ENCODE assay signal across 10 cellular contexts in the genomic region with DNA sequence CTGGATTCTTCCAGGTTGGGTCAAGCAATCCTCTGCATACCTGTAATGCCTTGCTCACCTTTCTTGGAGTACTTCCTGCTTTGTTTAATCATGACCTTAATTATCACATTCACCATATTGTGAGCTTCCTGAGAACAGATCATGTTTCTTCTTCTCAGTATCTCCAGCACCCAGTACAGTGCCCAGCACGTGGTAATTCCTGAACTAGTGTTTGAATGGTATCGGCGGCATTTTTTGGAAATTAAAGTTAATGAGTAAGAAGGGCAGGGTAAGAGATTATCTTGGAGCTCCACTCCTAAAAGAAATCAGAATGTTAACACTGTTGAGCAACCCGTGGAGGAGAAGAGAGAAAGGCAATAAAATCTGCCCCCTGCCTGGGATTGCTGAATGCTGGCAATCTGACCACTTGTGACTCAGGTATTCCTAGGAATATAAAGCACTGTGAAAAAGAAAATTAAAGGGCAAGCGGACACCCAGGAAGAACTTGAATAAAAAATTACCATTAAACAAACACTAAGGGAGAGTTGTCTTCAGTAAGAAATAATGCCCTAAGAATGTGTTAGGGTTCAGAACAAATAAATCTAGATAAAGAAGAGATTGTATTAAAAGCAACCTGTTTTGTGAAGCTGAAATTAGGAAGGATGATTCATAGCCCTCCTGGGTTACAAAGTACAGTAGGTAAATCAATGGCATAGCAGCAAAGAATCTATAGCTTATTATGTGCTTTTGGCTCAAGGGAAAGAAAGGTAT.
A peak's percentile ranks its signal among the peaks of the same experiment; 100 is the strongest.
DNase-seq lines count a peak whose midpoint lies in the region; ATAC-seq and TF ChIP-seq lines count a peak whose summit lies in the region.
"Had no signal": no experiment of that assay in that cellular context is flagged by ENCODE, and none has a peak within 500 bp of the region (broad histone marks: within the 10 kb centered on the region; RNA-seq: fewer than 3 reads in every experiment).

No MANE protein-coding gene starts in this region.

- TF ChIP-seq POLR2A in breast epithelium (IDR thresholded peaks at IDR 0.05): no peak

- TF ChIP-seq CTCF in MCF 10A (IDR thresholded peaks at IDR 0.05; ENCODE audit: unreplicated experiment) (no peak), breast epithelium (IDR thresholded peaks at IDR 0.05) (no peak), kidney epithelial cell (IDR thresholded peaks at IDR 0.05; ENCODE audit: insufficient read depth, low read length, poor library complexity, severe bottlenecking) (no peak)

- no peaks in the 10 kb centered on the region for H3K4me1 ChIP-seq in breast epithelium

- CTCF ChIA-PET in MCF 10A (lab: Yijun Ruan, JAX): interaction anchor here (0.6 to 2.5 kb wide), 12 partner anchors 8 to 394 kb away, joined by 3 to 16 read pairs (median 5); partner anchors contain the start of gene CD44

- BruUV-seq in MCF 10A (replicated peaks; lab: Mats Ljungman, UMichigan): no TSS peak

- peaks cover 20% of the 10 kb centered on the region for H3K4me1 Mint-ChIP-seq in MCF 10A (ENCODE audit: insufficient read depth, unreplicated experiment)
- H3K4me1 Mint-ChIP-seq in T-helper 17 cell: peaks cover 32% of the 10 kb centered on the region

- POLR2A ChIA-PET in MCF 10A (lab: Yijun Ruan, JAX): interaction anchor here (0.8 to 5.1 kb wide), 30 partner anchors 8 to 383 kb away, joined by 3 to 61 read pairs (median 4); partner anchors contain the start of gene CD44

- no peak for ATAC-seq in T-helper 17 cell
- no peak for ATAC-seq in HG03342 (IDR thresholded peaks at IDR 0.05; ENCODE audit: unreplicated experiment)
- ATAC-seq in HG02798 (IDR thresholded peaks at IDR 0.05; ENCODE audit: poor library complexity, unreplicated experiment): no peak
- ATAC-seq in HG02870 (IDR thresholded peaks at IDR 0.05; ENCODE audit: unreplicated experiment): no peak
- no peak for ATAC-seq in GM21447 (IDR thresholded peaks at IDR 0.05; ENCODE audit: unreplicated experiment)

- DNase-seq in MCF 10A (ENCODE audit: unreplicated experiment) (peak; percentile 94), breast epithelium (ENCODE audit: low spot score in 2 of 2) (no peak), T-helper 17 cell (no peak), kidney epithelial cell (ENCODE audit: low read depth) (peak; percentile 56)
- DNase-seq: nucleus accumbens; stimulated activated naive CD4-positive, alpha-beta T cell treated with Interleukin-2 at 50 U/mL for 16 hours had no signal

- H3K27me3 Mint-ChIP-seq in MCF 10A (ENCODE audit: insufficient read depth, unreplicated experiment) (no peaks in the 10 kb centered on the region), T-helper 17 cell (no peaks in the 10 kb centered on the region)

- no peaks in the 10 kb centered on the region for H3K36me3 ChIP-seq in breast epithelium
- H3K36me3 ChIP-seq in kidney epithelial cell (ENCODE audit: control insufficient read depth, insufficient read depth, low read length): no peaks in the 10 kb centered on the region

- peak overlapping the region; percentile 61 for H3K4me3 Mint-ChIP-seq in MCF 10A (ENCODE audit: unreplicated experiment)
- H3K4me3 Mint-ChIP-seq in T-helper 17 cell: no peak overlapping the region

- intact Hi-C loops in MCF 10A (cut with micrococcal nuclease): loop anchor here (5.0 to 10.0 kb wide), 2 partner anchors 75 to 298 kb away; no protein-coding TSS in a partner anchor
- intact Hi-C loops in breast epithelium (cut with DNase I; ENCODE audit: low total_unique reads): loop anchor here (10.0 kb wide), 1 partner anchor 415 kb away; no protein-coding TSS in a partner anchor

- peak overlapping the region; percentile 75 for H3K27ac Mint-ChIP-seq in MCF 10A (ENCODE audit: low read depth, unreplicated experiment)
- H3K27ac Mint-ChIP-seq in T-helper 17 cell: peak overlapping the region; percentile 10

- no peaks in the 10 kb centered on the region for H3K9me3 Mint-ChIP-seq in MCF 10A (ENCODE audit: unreplicated experiment)

- no peak overlapping the region for H3K4me3 ChIP-seq in breast epithelium
- H3K4me3 ChIP-seq in kidney epithelial cell (ENCODE audit: low read depth, low read length): no peak overlapping the region

- no peaks in the 10 kb centered on the region for H3K27me3 ChIP-seq in breast epithelium
- no peaks in the 10 kb centered on the region for H3K27me3 ChIP-seq in kidney epithelial cell (ENCODE audit: control insufficient read depth, insufficient read depth, low read length)

- H3K36me3 Mint-ChIP-seq in MCF 10A (ENCODE audit: insufficient read depth, unreplicated experiment) (no peaks in the 10 kb centered on the region), T-helper 17 cell (ENCODE audit: low read depth) (no peaks in the 10 kb centered on the region)

- peak overlapping the region in 1 of 2 donors; percentile 10 for H3K27ac ChIP-seq in breast epithelium

- H3K9me3 ChIP-seq in breast epithelium (no peaks in the 10 kb centered on the region), T-helper 17 cell (ENCODE audit: control insufficient read depth, low read length, poor library complexity, severe bottlenecking) (no peaks in the 10 kb centered on the region)

Comparison
In these comparisons a context has a peak if more than half of its experiments do, and no peak if none do; other contexts are left out.
1. DNase-seq: peak in MCF 10A (single experiment) and kidney epithelial cell (single experiment); none in breast epithelium (0 of 2) and T-helper 17 cell (0 of 3).